8 cellular contexts compared by ENCODE assay signal in the genomic region with DNA sequence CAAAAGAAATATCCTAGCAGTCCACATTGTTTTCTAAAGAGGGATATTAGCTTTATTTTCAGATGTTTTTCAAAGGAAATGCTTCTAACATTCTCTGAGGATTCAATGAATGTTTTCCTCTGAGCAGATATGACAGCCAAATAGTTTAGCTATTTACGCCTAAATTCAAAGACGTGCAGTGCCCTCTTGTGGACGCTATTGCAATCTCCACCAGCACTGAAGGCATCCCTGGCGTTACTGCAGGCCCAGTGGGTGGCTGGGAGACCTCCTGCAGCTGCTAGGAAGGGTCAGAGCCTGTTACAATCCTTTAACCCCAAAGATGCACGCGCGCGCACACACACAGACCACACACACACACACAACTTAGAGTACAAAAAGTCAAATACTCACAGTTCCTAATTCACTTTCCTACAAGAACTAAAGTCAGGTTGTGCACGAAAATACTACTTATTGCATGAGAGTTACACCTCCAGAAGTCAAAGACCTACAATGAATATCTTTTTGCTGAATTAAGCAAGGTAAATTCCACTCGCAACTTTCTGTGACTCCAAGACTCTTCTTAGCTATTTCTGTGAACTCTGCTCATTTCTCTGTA.
DNase-seq lines count a peak whose midpoint lies in the region; ATAC-seq, FAIRE-seq and TF ChIP-seq lines count a peak whose summit lies in the region.

No MANE protein-coding gene starts in this region.

- H3K9me3 ChIP-seq in right atrium auricular region: no peaks in the 10 kb centered on the region

- no peaks in the 10 kb centered on the region for H3K27me3 Mint-ChIP-seq in activated T-cell treated with anti-CD3 and anti-CD28 coated beads, Interleukin-2, amount 50 U/mL, for 4 hours (ENCODE audit: low read depth)

- H3K4me1 ChIP-seq in KMS-11 (ENCODE audit: low read depth, poor library complexity, severe bottlenecking) (no peaks in the 10 kb centered on the region), right atrium auricular region (no peaks in the 10 kb centered on the region)

- no peaks in the 10 kb centered on the region for H3K79me2 ChIP-seq in KMS-11 (ENCODE audit: insufficient read depth, low read depth)

- peak; percentile 14 for DNase-seq in activated T-cell treated with anti-CD3 and anti-CD28 coated beads for 1 hour (ENCODE audit: low read depth)
- no peak for DNase-seq in activated T-cell treated with anti-CD3 and anti-CD28 coated beads, Interleukin-2, amount 50 U/mL, for 4 hours
- DNase-seq in RCC 7860 (ENCODE audit: low spot score): peak; percentile 39
- peak; percentile 73 for DNase-seq in amniotic stem cell (lab: John Stamatoyannopoulos, UW)
- DNase-seq in right atrium auricular region (ENCODE audit: low spot score): peak; percentile 73
- DNase-seq in sciatic nerve (ENCODE audit: low spot score): peak; percentile 90

- no peak overlapping the region for H2AFZ ChIP-seq in KMS-11 (ENCODE audit: low read depth)

- no peak for FAIRE-seq in RCC 7860 (lab: Jason Lieb, UNC)

- no peaks in the 10 kb centered on the region for H3K36me3 Mint-ChIP-seq in activated T-cell treated with anti-CD3 and anti-CD28 coated beads, Interleukin-2, amount 50 U/mL, for 4 hours (ENCODE audit: insufficient read depth)

- no peaks in the 10 kb centered on the region for H3K36me3 ChIP-seq in KMS-11 (ENCODE audit: insufficient read depth)
- H3K36me3 ChIP-seq in right atrium auricular region: no peaks in the 10 kb centered on the region

- H3K4me3 Mint-ChIP-seq in activated T-cell treated with anti-CD3 and anti-CD28 coated beads, Interleukin-2, amount 50 U/mL, for 4 hours: no peak overlapping the region

- no peaks in the 10 kb centered on the region for H3K9me3 Mint-ChIP-seq in activated T-cell treated with anti-CD3 and anti-CD28 coated beads, Interleukin-2, amount 50 U/mL, for 4 hours

- no peak for ATAC-seq in activated T-cell treated with anti-CD3 and anti-CD28 coated beads, Interleukin-2, amount 50 U/mL, for 4 hours
- ATAC-seq in sciatic nerve (peak; percentile 95), GM21360 (IDR thresholded peaks at IDR 0.05; ENCODE audit: unreplicated experiment) (no peak)

- H4K20me1 ChIP-seq in KMS-11 (ENCODE audit: insufficient read depth): no peaks in the 10 kb centered on the region

- no peaks in the 10 kb centered on the region for H3K27me3 ChIP-seq in KMS-11 (ENCODE audit: insufficient read depth, low read depth)
- no peaks in the 10 kb centered on the region for H3K27me3 ChIP-seq in right atrium auricular region

- H3K4me1 Mint-ChIP-seq in activated T-cell treated with anti-CD3 and anti-CD28 coated beads, Interleukin-2, amount 50 U/mL, for 4 hours (ENCODE audit: low read depth): no peaks in the 10 kb centered on the region

- H3K9ac ChIP-seq in KMS-11: no peak overlapping the region

- H3K4me2 ChIP-seq in KMS-11: no peak overlapping the region

- H3K4me3 ChIP-seq in KMS-11 (IDR thresholded peaks at IDR 0.05; ENCODE audit: insufficient read depth, low read depth, low read length) (no peak overlapping the region), right atrium auricular region (no peak overlapping the region)

- H3K27ac ChIP-seq in KMS-11 (no peak overlapping the region), right atrium auricular region (no peak overlapping the region)

- TF ChIP-seq CTCF in KMS-11 (conservative IDR thresholded peaks at IDR 0.05; ENCODE audit: low read depth, low read length) (peak; percentile 70), right atrium auricular region (IDR thresholded peaks at IDR 0.05) (peak; percentile 47 to 82)

- intact Hi-C loops in sciatic nerve (cut with DNase I): no loop called here
